23 cellular contexts compared by ENCODE assay signal in the genomic region with DNA sequence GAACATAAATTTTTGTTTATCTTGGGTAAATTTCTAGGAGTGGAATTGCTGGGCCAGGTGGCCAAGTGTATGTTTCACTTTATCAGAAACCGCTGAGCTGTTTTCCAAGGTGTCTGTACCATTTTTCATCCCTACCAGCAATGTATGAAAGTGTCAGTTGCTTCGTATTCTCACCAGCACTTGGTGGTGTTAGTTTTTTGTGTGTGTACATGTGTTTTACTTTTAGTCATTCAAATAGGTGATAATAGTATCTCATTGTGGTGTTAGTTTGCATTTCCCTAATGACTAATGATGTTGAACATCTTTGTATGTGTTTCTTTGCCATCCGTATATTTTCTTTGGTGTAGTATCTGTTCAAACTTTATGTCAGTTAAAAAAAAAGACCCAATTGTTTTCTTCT.
"Had no signal": no experiment of that assay in that cellular context is flagged by ENCODE, and none has a peak within 500 bp of the region (broad histone marks: within the 10 kb centered on the region; RNA-seq: fewer than 3 reads in every experiment).

No MANE protein-coding gene starts in this region.

- H3K27me3 ChIP-seq: ascending aorta, MG63 had no signal

- H3K9me3 ChIP-seq: ascending aorta, MG63, SJCRH30 had no signal

- H3K36me3 ChIP-seq: ascending aorta, MG63, SJCRH30 had no signal

- ATAC-seq: activated CD8-positive, alpha-beta T cell treated with anti-CD3 and anti-CD28 coated beads, Interleukin-2, amount 10 ng/mL, durations not matched to agents 7 days and 5 days had no signal

- FAIRE-seq: TTC549 had no signal

- H3K27ac ChIP-seq: SJCRH30, SK-N-MC had no signal

- H3K4me3 ChIP-seq: ascending aorta, coronary artery, MG63, SJCRH30, SK-N-MC had no signal

- DNase-seq: activated CD4-positive, alpha-beta T cell treated with anti-CD3 and anti-CD28 coated beads, Interleukin-2, amount 10 ng/mL, durations not matched to agents 24 days and 14 days; activated CD4-positive, alpha-beta T cell treated with anti-CD3 and anti-CD28 coated beads, Interleukin-2, amount 50 U/mL, for 4 hours; activated CD8-positive, alpha-beta T cell treated with anti-CD3 and anti-CD28 coated beads, Interleukin-2, amount 10 ng/mL, durations not matched to agents 7 days and 5 days; activated gamma-delta T cell; activated naive CD4-positive, alpha-beta T cell treated with Interleukin-2 at 50 U/mL for 16 hours; activated naive CD8-positive, alpha-beta T cell treated with anti-CD3 and anti-CD28 coated beads, Interleukin-2, amount 10 ng/mL, durations not matched to agents 7 days and 5 days; activated T-cell treated with anti-CD3 and anti-CD28 coated beads, Interleukin-2, amount 50 U/mL, for 24 hours; amygdala; MG63; NCI-H1048; NCI-H1436; NCI-H1694; NCI-H1930; NCI-H2081 treated with DMSO at 0.1 percent for 48 hours; NCI-H226; NCI-H446 treated with DMSO at 0.1 percent for 48 hours; NCI-H524; SHP77; SJCRH30 had no signal
